20 cellular contexts compared by ENCODE assay signal in the genomic region with DNA sequence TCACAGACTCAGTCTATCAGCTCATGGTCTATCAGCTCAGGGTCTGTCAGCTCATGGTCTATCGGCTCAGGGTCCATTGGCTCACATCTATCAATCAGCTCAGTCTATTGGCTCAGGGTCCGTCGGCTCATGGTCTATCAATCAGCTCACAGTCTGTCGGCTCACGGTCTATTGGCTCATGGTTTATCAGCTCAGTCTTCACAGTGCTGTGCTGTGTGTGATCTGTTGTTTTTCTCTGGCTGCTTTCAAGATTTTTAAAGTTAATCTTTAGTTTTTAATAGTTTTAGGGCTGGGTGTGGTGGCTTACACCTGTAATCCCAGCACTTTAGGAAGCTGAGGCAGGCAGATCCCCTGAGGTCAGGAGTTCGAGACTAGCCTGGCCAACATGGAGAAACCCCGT. TPM values are rescaled to one million over a fixed set of nuclear protein-coding genes. Genes with fewer than 3 reads are reported as not detected.
DNase-seq lines count a peak whose midpoint lies in the region; ATAC-seq and TF ChIP-seq lines count a peak whose summit lies in the region.
"Had no signal": no experiment of that assay in that cellular context is flagged by ENCODE, and none has a peak within 500 bp of the region (broad histone marks: within the 10 kb centered on the region; RNA-seq: fewer than 3 reads in every experiment).

No MANE protein-coding gene starts in this region.

- H3K27ac Mint-ChIP-seq in chondrocyte (ENCODE audit: unreplicated experiment) = no peak overlapping the region
- H3K27ac Mint-ChIP-seq in effector memory CD8-positive, alpha-beta T cell = no peak overlapping the region
- H3K27ac Mint-ChIP-seq: HFFc6 had no signal

- TF ChIP-seq EP300 in transverse colon (IDR thresholded peaks at IDR 0.05; ENCODE audit: low read depth) = no peak
- TF ChIP-seq EP300 in gastroesophageal sphincter (IDR thresholded peaks at IDR 0.05) = no peak

- peak; percentile 8 for DNase-seq in chondrocyte (ENCODE audit: low spot score)
- DNase-seq in islet precursor cell = peak; percentile 6
- DNase-seq in posterior vena cava (ENCODE audit: low spot score) = peak; percentile 18
- DNase-seq in transverse colon = peak; percentile 6
- no peak for DNase-seq in inferior parietal cortex (ENCODE audit: extremely low spot score)
- no peak for DNase-seq in effector memory CD8-positive, alpha-beta T cell
- DNase-seq in NCI-H69 (lab: John Stamatoyannopoulos, UW) = no peak
- DNase-seq: 8988T; Calu3; CD4-positive, alpha-beta memory T cell; DMS79 treated with DMSO at 0.1 percent for 48 hours; GF-D8; GOT3; H7; HFFc6 had no signal

- TF ChIP-seq POLR2A in transverse colon (IDR thresholded peaks at IDR 0.05) (no peak), gastroesophageal sphincter (IDR thresholded peaks at IDR 0.05) (no peak)

- H3K36me3 ChIP-seq in transverse colon = no peaks in the 10 kb centered on the region
- H3K36me3 ChIP-seq in gastroesophageal sphincter = no peaks in the 10 kb centered on the region

- no peaks in the 10 kb centered on the region for H3K9me3 ChIP-seq in transverse colon
- no peaks in the 10 kb centered on the region for H3K9me3 ChIP-seq in gastroesophageal sphincter

- intact Hi-C loops in posterior vena cava (cut with DNase I) = no loop called here
- intact Hi-C loops in transverse colon (cut with DNase I; ENCODE audit: low total_unique reads) = no loop called here

- peaks cover 9% of the 10 kb centered on the region for H3K36me3 Mint-ChIP-seq in chondrocyte (ENCODE audit: low read depth)
- H3K36me3 Mint-ChIP-seq in effector memory CD8-positive, alpha-beta T cell (ENCODE audit: insufficient read depth) = peaks cover 3% of the 10 kb centered on the region

- H3K9me3 Mint-ChIP-seq in chondrocyte (ENCODE audit: low read depth) = peaks cover 13% of the 10 kb centered on the region
- H3K9me3 Mint-ChIP-seq in effector memory CD8-positive, alpha-beta T cell = peaks cover 0 to 6% of the 10 kb centered on the region in 2 donors

- no peak for ATAC-seq in gastroesophageal sphincter
- ATAC-seq in effector memory CD8-positive, alpha-beta T cell (replicated peaks) = no peak
- ATAC-seq: HCT116 had no signal

- H3K4me3 Mint-ChIP-seq in chondrocyte (ENCODE audit: unreplicated experiment) = no peak overlapping the region
- H3K4me3 Mint-ChIP-seq in effector memory CD8-positive, alpha-beta T cell = no peak overlapping the region
- H3K4me3 Mint-ChIP-seq: CD14-positive monocyte; CD4-positive, alpha-beta memory T cell; HFFc6 had no signal

- TF ChIP-seq CTCF in chondrocyte (IDR thresholded peaks at IDR 0.05) (no peak), transverse colon (IDR thresholded peaks at IDR 0.05) (no peak), gastroesophageal sphincter (IDR thresholded peaks at IDR 0.05) (no peak)

- in situ Hi-C loops in transverse colon (cut with MboI; ENCODE audit: low pct_ligation_motif_present in 1 of 4, low pct_unique_long_range_greater_than_20kb in 1 of 4, low sequenced_read_pairs in 3 of 4) = loop anchor here in 1 of 4 donors (25.0 kb wide), 1 partner anchor 161 kb away; a partner anchor contains a TSS

- H3K4me1 ChIP-seq in transverse colon (peaks cover 0 to 8% (median 3%) of the 10 kb centered on the region in 4 donors), gastroesophageal sphincter (no peaks in the 10 kb centered on the region)

- H3K27ac ChIP-seq in transverse colon (no peak overlapping the region), gastroesophageal sphincter (no peak overlapping the region)
- H3K27ac ChIP-seq: BLaER1 had no signal

- H3K27me3 ChIP-seq in transverse colon (no peaks in the 10 kb centered on the region), gastroesophageal sphincter (no peaks in the 10 kb centered on the region)
- H3K27me3 ChIP-seq: BLaER1 had no signal

- H3K4me1 Mint-ChIP-seq in chondrocyte (ENCODE audit: low read depth) = no peaks in the 10 kb centered on the region
- peaks cover 15 to 22% of the 10 kb centered on the region in 2 donors for H3K4me1 Mint-ChIP-seq in effector memory CD8-positive, alpha-beta T cell (ENCODE audit: low read depth in 2 of 2)

- WGBS in transverse colon (ENCODE audit: low coverage in 1 of 2), 2 donors = 63% methylated on average over 7 of the region's 7 CpGs; no CpG with 5 or more reads in 1 of the 2 donors
- 80 to 84% methylated on average over 4 of the region's 7 CpGs for WGBS in gastroesophageal sphincter (ENCODE audit: low coverage in 1 of 2), 2 donors

- H3K27me3 Mint-ChIP-seq in chondrocyte (ENCODE audit: low read depth) = no peaks in the 10 kb centered on the region
- peaks cover 6 to 17% of the 10 kb centered on the region in 2 donors for H3K27me3 Mint-ChIP-seq in effector memory CD8-positive, alpha-beta T cell
- H3K27me3 Mint-ChIP-seq: CD4-positive, alpha-beta memory T cell had no signal

- no peak overlapping the region for H3K4me3 ChIP-seq in transverse colon
- H3K4me3 ChIP-seq in gastroesophageal sphincter = no peak overlapping the region
- H3K4me3 ChIP-seq: BLaER1 had no signal

RNA-seq across cellular contexts. Expression of a gene that starts 14.4 kb away (rescaled TPM):
- total RNA-seq in chondrocyte (9.2 to 15.1 TPM (median 9.2 TPM) in 3 replicates), posterior vena cava (1 to 10 TPM; 6.7 to 7.4 TPM), transverse colon (100 to 1,000 TPM in 1 of 4 donors, 10 to 100 TPM in 3; 23.6 to 108 (median 47.3) TPM), gastroesophageal sphincter (10 to 100 TPM in 2 of 4 donors, 1 to 10 TPM in 2; 6.3 to 15.3 (median 9.9) TPM)

RNA-seq across cellular contexts. Expression of a gene that starts 27.4 kb away (rescaled TPM):
- total RNA-seq in chondrocyte = not detected in 3 replicates
- not detected for total RNA-seq in posterior vena cava
- 1 to 10 TPM; 3.0 to 7.5 (median 5.0) TPM for total RNA-seq in transverse colon
- total RNA-seq in gastroesophageal sphincter = 1 to 10 TPM in 1 of 4 donors, not detected in 3; 1.1 TPM
- total RNA-seq: A673; CD4-positive, alpha-beta memory T cell; H7; HFFc6 had no signal

Comparison
In these comparisons a context has a peak if more than half of its experiments do, and no peak if none do; other contexts are left out.
1. DNase-seq: peak in chondrocyte (single experiment), islet precursor cell (single experiment), posterior vena cava (single experiment) and transverse colon (single experiment); none in inferior parietal cortex (single experiment), effector memory CD8-positive, alpha-beta T cell (0 of 3) and NCI-H69 (single experiment).